In genomic region chr13:31614704-31615103, GRCh38 we compare ENCODE assay signal across 3 cellular contexts.
"Had no signal": no experiment of that assay in that cellular context is flagged by ENCODE, and none has a peak within 500 bp of the region (broad histone marks: within the 10 kb centered on the region; RNA-seq: fewer than 3 reads in every experiment).

No MANE protein-coding gene starts in this region.

- DNase-seq: GDM1, GF-D8 had no signal

- ATAC-seq: GM12878 had no signal

- H3K4me3 ChIP-seq: GM12878 had no signal
